Comparison of ENCODE assay signal across 8 cellular contexts in the genomic region with DNA sequence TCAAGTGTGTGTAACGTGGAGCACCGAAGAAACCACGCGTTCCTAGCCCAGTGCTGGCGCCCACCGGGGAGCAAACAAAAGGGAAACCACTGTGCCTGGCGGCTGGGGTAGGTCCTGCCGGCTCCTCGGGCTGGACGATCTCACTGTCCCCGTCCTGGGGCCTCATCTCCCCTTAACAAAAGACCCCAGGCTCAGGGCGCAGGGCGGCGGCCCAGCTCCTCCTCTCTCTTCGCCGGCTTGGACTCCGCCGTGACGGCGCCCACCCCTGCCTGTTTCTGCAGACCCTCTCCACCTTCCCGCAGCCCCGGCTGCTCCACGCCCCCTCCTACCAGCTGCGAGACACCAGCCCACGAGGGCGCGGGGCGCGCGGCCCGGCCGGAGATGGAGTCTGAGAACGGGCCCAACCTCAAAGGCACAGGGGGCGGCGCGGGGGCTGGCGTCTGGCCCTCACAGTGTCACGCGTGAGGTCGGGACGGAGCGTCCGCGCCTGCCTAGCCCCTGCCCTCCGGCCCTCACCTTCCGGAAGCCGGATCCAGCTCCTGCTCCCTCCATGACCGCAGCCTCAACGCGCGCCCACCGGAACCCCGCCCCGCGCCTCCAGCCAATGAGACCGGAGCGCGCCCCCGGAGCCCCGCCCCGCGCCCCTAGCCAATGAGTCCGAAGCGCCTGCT. TPM values are rescaled to one million over a fixed set of nuclear protein-coding genes. Genes with fewer than 3 reads are reported as not detected.
DNase-seq lines count a peak whose midpoint lies in the region; ATAC-seq and TF ChIP-seq lines count a peak whose summit lies in the region.

CENPX (minus strand) TSS at position 569 of the 671 bp plus-strand sequence; CDS start at position 552, 17 bp downstream.

- H3K27ac ChIP-seq in 22Rv1 = peak within 1 kb of the TSS; percentile 93

- H3K4me3 ChIP-seq in fibroblast of mammary gland (ENCODE audit: control insufficient read depth, low read depth, low read length) = peak within 1 kb of the TSS; percentile 75

- H3K4me3 Mint-ChIP-seq in osteocyte (ENCODE audit: unreplicated experiment) = peak within 1 kb of the TSS; percentile 77

- ATAC-seq in GM19468 (IDR thresholded peaks at IDR 0.05; ENCODE audit: extremely low read depth, unreplicated experiment) = peak; percentile 23
- ATAC-seq in SK-N-SH treated with all-trans-retinoic acid at 6 μM for 48 hours = peak; percentile 77
- ATAC-seq in HG02884 (IDR thresholded peaks at IDR 0.05; ENCODE audit: unreplicated experiment) = no peak

- H3K9me3 Mint-ChIP-seq in osteocyte (ENCODE audit: unreplicated experiment) = no peaks in the 10 kb centered on the region

- peak within 1 kb of the TSS; percentile 59 for H3K27ac Mint-ChIP-seq in osteocyte (ENCODE audit: unreplicated experiment)

- H3K36me3 Mint-ChIP-seq in osteocyte (ENCODE audit: unreplicated experiment) = peaks cover 3% of the 10 kb centered on the region

- H3K4me1 Mint-ChIP-seq in osteocyte (ENCODE audit: unreplicated experiment) = peaks cover 22% of the 10 kb centered on the region

- DNase-seq in fibroblast of mammary gland (ENCODE audit: low read depth) (no peak), osteocyte (ENCODE audit: extremely low spot score, unreplicated experiment) (no peak), AML-193 (lab: John Stamatoyannopoulos, UW) (no peak), NCI-H774 (lab: John Stamatoyannopoulos, UW) (no peak)

- TF ChIP-seq CTCF in 22Rv1 (IDR thresholded peaks at IDR 0.05) (no peak), fibroblast of mammary gland (conservative IDR thresholded peaks at IDR 0.05; ENCODE audit: control insufficient read depth, insufficient read depth, low read depth, low read length) (no peak), osteocyte (IDR thresholded peaks at IDR 0.05) (no peak)

- no peaks in the 10 kb centered on the region for H3K27me3 Mint-ChIP-seq in osteocyte (ENCODE audit: unreplicated experiment)

TF ChIP-seq in SK-N-SH treated with all-trans-retinoic acid at 6 μM for 48 hours, 23 proteins besides CTCF, POLR2A, EP300 and RAD21:
- no peak for TF ChIP-seq RARB (CRISPR knock-in tag; IDR thresholded peaks at IDR 0.05)
- no peak for TF ChIP-seq GLIS3 (CRISPR knock-in tag; IDR thresholded peaks at IDR 0.05)
- TF ChIP-seq ZNF8 (CRISPR knock-in tag; IDR thresholded peaks at IDR 0.05) = no peak
- TF ChIP-seq, protein P1, sequence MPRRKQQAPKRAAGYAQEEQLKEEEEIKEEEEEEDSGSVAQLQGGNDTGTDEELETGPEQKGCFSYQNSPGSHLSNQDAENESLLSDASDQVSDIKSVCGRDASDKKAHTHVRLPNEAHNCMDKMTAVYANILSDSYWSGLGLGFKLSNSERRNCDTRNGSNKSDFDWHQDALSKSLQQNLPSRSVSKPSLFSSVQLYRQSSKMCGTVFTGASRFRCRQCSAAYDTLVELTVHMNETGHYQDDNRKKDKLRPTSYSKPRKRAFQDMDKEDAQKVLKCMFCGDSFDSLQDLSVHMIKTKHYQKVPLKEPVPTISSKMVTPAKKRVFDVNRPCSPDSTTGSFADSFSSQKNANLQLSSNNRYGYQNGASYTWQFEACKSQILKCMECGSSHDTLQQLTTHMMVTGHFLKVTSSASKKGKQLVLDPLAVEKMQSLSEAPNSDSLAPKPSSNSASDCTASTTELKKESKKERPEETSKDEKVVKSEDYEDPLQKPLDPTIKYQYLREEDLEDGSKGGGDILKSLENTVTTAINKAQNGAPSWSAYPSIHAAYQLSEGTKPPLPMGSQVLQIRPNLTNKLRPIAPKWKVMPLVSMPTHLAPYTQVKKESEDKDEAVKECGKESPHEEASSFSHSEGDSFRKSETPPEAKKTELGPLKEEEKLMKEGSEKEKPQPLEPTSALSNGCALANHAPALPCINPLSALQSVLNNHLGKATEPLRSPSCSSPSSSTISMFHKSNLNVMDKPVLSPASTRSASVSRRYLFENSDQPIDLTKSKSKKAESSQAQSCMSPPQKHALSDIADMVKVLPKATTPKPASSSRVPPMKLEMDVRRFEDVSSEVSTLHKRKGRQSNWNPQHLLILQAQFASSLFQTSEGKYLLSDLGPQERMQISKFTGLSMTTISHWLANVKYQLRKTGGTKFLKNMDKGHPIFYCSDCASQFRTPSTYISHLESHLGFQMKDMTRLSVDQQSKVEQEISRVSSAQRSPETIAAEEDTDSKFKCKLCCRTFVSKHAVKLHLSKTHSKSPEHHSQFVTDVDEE (CRISPR knock-in tag; IDR thresholded peaks at IDR 0.05) = no peak
- TF ChIP-seq, protein P2, sequence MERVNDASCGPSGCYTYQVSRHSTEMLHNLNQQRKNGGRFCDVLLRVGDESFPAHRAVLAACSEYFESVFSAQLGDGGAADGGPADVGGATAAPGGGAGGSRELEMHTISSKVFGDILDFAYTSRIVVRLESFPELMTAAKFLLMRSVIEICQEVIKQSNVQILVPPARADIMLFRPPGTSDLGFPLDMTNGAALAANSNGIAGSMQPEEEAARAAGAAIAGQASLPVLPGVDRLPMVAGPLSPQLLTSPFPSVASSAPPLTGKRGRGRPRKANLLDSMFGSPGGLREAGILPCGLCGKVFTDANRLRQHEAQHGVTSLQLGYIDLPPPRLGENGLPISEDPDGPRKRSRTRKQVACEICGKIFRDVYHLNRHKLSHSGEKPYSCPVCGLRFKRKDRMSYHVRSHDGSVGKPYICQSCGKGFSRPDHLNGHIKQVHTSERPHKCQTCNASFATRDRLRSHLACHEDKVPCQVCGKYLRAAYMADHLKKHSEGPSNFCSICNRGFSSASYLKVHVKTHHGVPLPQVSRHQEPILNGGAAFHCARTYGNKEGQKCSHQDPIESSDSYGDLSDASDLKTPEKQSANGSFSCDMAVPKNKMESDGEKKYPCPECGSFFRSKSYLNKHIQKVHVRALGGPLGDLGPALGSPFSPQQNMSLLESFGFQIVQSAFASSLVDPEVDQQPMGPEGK (CRISPR knock-in tag; IDR thresholded peaks at IDR 0.05; ENCODE audit: borderline replicate concordance) = no peak
- no peak for TF ChIP-seq TCF4 (CRISPR knock-in tag; IDR thresholded peaks at IDR 0.05; ENCODE audit: borderline replicate concordance)
- no peak for TF ChIP-seq ZC3H10 (CRISPR knock-in tag; IDR thresholded peaks at IDR 0.05)
- no peak for TF ChIP-seq ESRRG (CRISPR knock-in tag; IDR thresholded peaks at IDR 0.05)
- TF ChIP-seq ZFP3 (CRISPR knock-in tag; IDR thresholded peaks at IDR 0.05) = no peak
- no peak for TF ChIP-seq ZNF70 (CRISPR knock-in tag; IDR thresholded peaks at IDR 0.05)
- TF ChIP-seq ARNTL (CRISPR knock-in tag; IDR thresholded peaks at IDR 0.05; ENCODE audit: borderline replicate concordance, low read depth) = no peak
- TF ChIP-seq TOX (CRISPR knock-in tag; IDR thresholded peaks at IDR 0.05; ENCODE audit: borderline replicate concordance) = no peak
- no peak for TF ChIP-seq CSRNP3 (CRISPR knock-in tag; IDR thresholded peaks at IDR 0.05)
- TF ChIP-seq CSDC2 (CRISPR knock-in tag; IDR thresholded peaks at IDR 0.05) = no peak

RNA-seq across cellular contexts. Expression of gene CENPX, which starts in this region (rescaled TPM):
- total RNA-seq in osteocyte = 29.4 and 31.7 TPM in 2 replicates
